8 cellular contexts compared by ENCODE assay signal in genomic region chr2:71453404-71454220, GRCh38. TPM values are rescaled to one million over a fixed set of nuclear protein-coding genes. Genes with fewer than 3 reads are reported as not detected.
DNase-seq lines count a peak whose midpoint lies in the region; ATAC-seq and TF ChIP-seq lines count a peak whose summit lies in the region.

TSS of gene DYSF (plus strand) at chr2:71453561.

- H3K23me2 ChIP-seq in H9 (ENCODE audit: insufficient read length, low read depth, low read length, poor library complexity, severe bottlenecking), result peaks cover 13% of the 10 kb centered on the region

- H3K4me3 ChIP-seq in heart right ventricle, result peak within 1 kb of the TSS; percentile 51 to 72 (median 64)

- no peak within 1 kb of the TSS for H3K4ac ChIP-seq in H9 (ENCODE audit: low read depth, low read length)

- no peak within 1 kb of the TSS for H2BK15ac ChIP-seq in H9 (ENCODE audit: low read depth, low read length)

- no peaks in the 10 kb centered on the region for H3K36me3 Mint-ChIP-seq in H9 (ENCODE audit: insufficient read depth in 1 of 3, low read depth in 3 of 3)
- H3K36me3 Mint-ChIP-seq in activated naive CD4-positive, alpha-beta T cell treated with anti-CD3 and anti-CD28 coated beads, Interleukin-2, amount 50 U/mL, for 72 hours, result peaks cover 0 to 4% of the 10 kb centered on the region in 2 donors
- H3K36me3 Mint-ChIP-seq in activated T-helper 2 cell treated with anti-CD3 and anti-CD28 coated beads, Interferon-gamma antibody, Interleukin-2, Interleukin-4, amounts not matched to agents 10 μg/mL and 5 μg/mL and 100 μg/mL, durations not matched to agents 14 hours and 24 hours and 36 hours (ENCODE audit: low read depth), result no peaks in the 10 kb centered on the region

- ATAC-seq in activated naive CD4-positive, alpha-beta T cell treated with anti-CD3 and anti-CD28 coated beads, Interleukin-2, amount 50 U/mL, for 72 hours, result peak; percentile 17 to 36
- ATAC-seq in heart right ventricle, result peak; percentile 61 to 74 (median 70)
- ATAC-seq in HG03460 (IDR thresholded peaks at IDR 0.05; ENCODE audit: unreplicated experiment), result no peak

- H2AFZ ChIP-seq in H9 (ENCODE audit: low read length), result no peak within 1 kb of the TSS

- WGBS in H9 (ENCODE audit: extremely low coverage, insufficient read length, low lambda C conversion rate), result no CpG with 5 or more reads among the region's 66 CpGs
- WGBS in heart right ventricle, 2 donors, result 2% methylated on average over 62 to 66 of the region's 66 CpGs

- TF ChIP-seq CTCF in H9 (conservative IDR thresholded peaks at IDR 0.05) (no peak; the same call in 1 of the 3 replicates), heart right ventricle (IDR thresholded peaks at IDR 0.05) (no peak), GM13977 (IDR thresholded peaks at IDR 0.05; ENCODE audit: extremely low read depth, insufficient read depth, missing control alignments) (no peak)

- H3K27ac ChIP-seq in H9 (ENCODE audit: insufficient read length, low read depth, low read length), result no peak within 1 kb of the TSS
- H3K27ac ChIP-seq in heart right ventricle, result peak within 1 kb of the TSS; percentile 75 to 94 (median 90)

- no peak within 1 kb of the TSS for H2BK12ac ChIP-seq in H9 (ENCODE audit: insufficient read length, low read depth, low read length)

- no peak within 1 kb of the TSS for H3K27ac Mint-ChIP-seq in H9
- no peak within 1 kb of the TSS for H3K27ac Mint-ChIP-seq in activated naive CD4-positive, alpha-beta T cell treated with anti-CD3 and anti-CD28 coated beads, Interleukin-2, amount 50 U/mL, for 72 hours
- no peak within 1 kb of the TSS for H3K27ac Mint-ChIP-seq in activated T-helper 2 cell treated with anti-CD3 and anti-CD28 coated beads, Interferon-gamma antibody, Interleukin-2, Interleukin-4, amounts not matched to agents 10 μg/mL and 5 μg/mL and 100 μg/mL, durations not matched to agents 14 hours and 24 hours and 36 hours

- peaks cover 15% of the 10 kb centered on the region; the same call in 1 of the 2 replicates for H3K27me3 ChIP-seq in H9 (ENCODE audit: insufficient read depth, low read length)
- H3K27me3 ChIP-seq in heart right ventricle, result peaks cover 0 to 20% (median 0%) of the 10 kb centered on the region in 7 donors

- no peaks in the 10 kb centered on the region for H3K9me3 Mint-ChIP-seq in H9
- H3K9me3 Mint-ChIP-seq in activated naive CD4-positive, alpha-beta T cell treated with anti-CD3 and anti-CD28 coated beads, Interleukin-2, amount 50 U/mL, for 72 hours, result no peaks in the 10 kb centered on the region
- H3K9me3 Mint-ChIP-seq in activated T-helper 2 cell treated with anti-CD3 and anti-CD28 coated beads, Interferon-gamma antibody, Interleukin-2, Interleukin-4, amounts not matched to agents 10 μg/mL and 5 μg/mL and 100 μg/mL, durations not matched to agents 14 hours and 24 hours and 36 hours, result no peaks in the 10 kb centered on the region

- H3K4me2 ChIP-seq in H9 (ENCODE audit: insufficient read depth, insufficient read length, low read length), result peak within 1 kb of the TSS; percentile 84

- H3K79me2 ChIP-seq in H9 (ENCODE audit: insufficient read depth, low read length), result no peaks in the 10 kb centered on the region

- H3K4me1 Mint-ChIP-seq in H9, result peaks cover 47% of the 10 kb centered on the region in 2 experiments
- H3K4me1 Mint-ChIP-seq in activated T-helper 2 cell treated with anti-CD3 and anti-CD28 coated beads, Interferon-gamma antibody, Interleukin-2, Interleukin-4, amounts not matched to agents 10 μg/mL and 5 μg/mL and 100 μg/mL, durations not matched to agents 14 hours and 24 hours and 36 hours (ENCODE audit: low read depth), result peaks cover 9% of the 10 kb centered on the region

- H3T11ph ChIP-seq in H9 (ENCODE audit: low read length), result no peak within 1 kb of the TSS

- H3K18ac ChIP-seq in H9 (ENCODE audit: insufficient read length, low read depth, low read length), result peak within 1 kb of the TSS; percentile 56

- no peaks in the 10 kb centered on the region for H3K36me3 ChIP-seq in heart right ventricle

- H3K56ac ChIP-seq in H9 (ENCODE audit: insufficient read length, low read depth, low read length), result no peak within 1 kb of the TSS

- in situ Hi-C loops in GM13977 (cut with MboI; ENCODE audit: low pct_unique_long_range_greater_than_20kb, low sequenced_read_pairs, unreplicated experiment), result no loop called here

- no peak within 1 kb of the TSS for H4K8ac ChIP-seq in H9 (replicated peaks; ENCODE audit: insufficient read length, low read depth, low read length)

- H4K91ac ChIP-seq in H9 (ENCODE audit: insufficient read length, low read depth, low read length), result no peak within 1 kb of the TSS

- intact Hi-C loops in heart right ventricle (cut with DNase I) (no loop called here), posterior cingulate gyrus (cut with DNase I) (no loop called here)
- intact Hi-C loops in activated T-helper 2 cell treated with anti-CD3 and anti-CD28 coated beads, Interferon-gamma antibody, Interleukin-2, Interleukin-4, amounts not matched to agents 10 μg/mL and 5 μg/mL and 100 μg/mL, durations not matched to agents 14 hours and 24 hours and 36 hours (cut with micrococcal nuclease), result loop anchor here (5.0 kb wide), 1 partner anchor 226 kb away; the partner anchor contains the start of gene PAIP2B

- H2AK5ac ChIP-seq in H9 (ENCODE audit: insufficient read length, low read length), result no peak within 1 kb of the TSS

- H2BK5ac ChIP-seq in H9 (ENCODE audit: insufficient read length, low read length), result no peak within 1 kb of the TSS

- DNase-seq in A172 (ENCODE audit: low spot score), result no peak
- DNase-seq in H9, result peak; percentile 85
- DNase-seq in activated naive CD4-positive, alpha-beta T cell treated with anti-CD3 and anti-CD28 coated beads, Interleukin-2, amount 50 U/mL, for 72 hours (ENCODE audit: low spot score in 2 of 2), result no peak
- DNase-seq in heart right ventricle, result peak; percentile 70 to 74
- peak in 7 of 10 donors; percentile 28 to 91 (median 53) for DNase-seq in posterior cingulate gyrus
- no peak for DNase-seq in activated T-helper 2 cell treated with anti-CD3 and anti-CD28 coated beads, Interferon-gamma antibody, Interleukin-2, Interleukin-4, amounts not matched to agents 10 μg/mL and 5 μg/mL and 100 μg/mL, durations not matched to agents 14 hours and 24 hours and 36 hours (ENCODE audit: low spot score)
- DNase-seq in GM13977 (ENCODE audit: low spot score), result no peak

- no peaks in the 10 kb centered on the region for H4K20me1 ChIP-seq in H9 (ENCODE audit: control insufficient read depth, insufficient read depth, insufficient read length)

- no peak within 1 kb of the TSS for H3K23ac ChIP-seq in H9 (ENCODE audit: insufficient read length, low read depth, low read length)

- peak within 1 kb of the TSS; percentile 64 to 77 for H3K4me3 Mint-ChIP-seq in H9
- no peak within 1 kb of the TSS for H3K4me3 Mint-ChIP-seq in activated T-helper 2 cell treated with anti-CD3 and anti-CD28 coated beads, Interferon-gamma antibody, Interleukin-2, Interleukin-4, amounts not matched to agents 10 μg/mL and 5 μg/mL and 100 μg/mL, durations not matched to agents 14 hours and 24 hours and 36 hours (ENCODE audit: low read depth)

- no peak within 1 kb of the TSS for H3K9ac ChIP-seq in H9 (ENCODE audit: extremely low read depth, insufficient read length, low read length)

- no peak within 1 kb of the TSS for H2BK120ac ChIP-seq in H9 (ENCODE audit: low read depth, low read length, poor library complexity, severe bottlenecking)

- no peak within 1 kb of the TSS for H2BK20ac ChIP-seq in H9 (ENCODE audit: low read depth, low read length, poor library complexity, severe bottlenecking)

- peaks cover 14% of the 10 kb centered on the region for H3K4me1 ChIP-seq in H9 (ENCODE audit: insufficient read depth, low read length)
- H3K4me1 ChIP-seq in heart right ventricle, result peaks cover 34 to 91% (median 74%) of the 10 kb centered on the region in 9 donors

- peak within 1 kb of the TSS; percentile 26; the same call in 1 of the 2 replicates for H3K14ac ChIP-seq in H9 (ENCODE audit: insufficient read depth, low read length)

- no peaks in the 10 kb centered on the region for H3K79me1 ChIP-seq in H9 (ENCODE audit: insufficient read depth, low read depth, low read length, poor library complexity, severe bottlenecking)

- H4K5ac ChIP-seq in H9 (ENCODE audit: insufficient read length, low read depth, low read length), result no peak within 1 kb of the TSS

- H3K27me3 Mint-ChIP-seq in H9 (ENCODE audit: low read depth), result peaks cover 54% of the 10 kb centered on the region
- peaks cover 52% of the 10 kb centered on the region for H3K27me3 Mint-ChIP-seq in activated T-helper 2 cell treated with anti-CD3 and anti-CD28 coated beads, Interferon-gamma antibody, Interleukin-2, Interleukin-4, amounts not matched to agents 10 μg/mL and 5 μg/mL and 100 μg/mL, durations not matched to agents 14 hours and 24 hours and 36 hours (ENCODE audit: low read depth)

- no peaks in the 10 kb centered on the region for H3K9me3 ChIP-seq in H9 (ENCODE audit: control insufficient read depth, low read depth, low read length)
- H3K9me3 ChIP-seq in heart right ventricle, result no peaks in the 10 kb centered on the region

RNA-seq across cellular contexts. Expression of gene DYSF, which starts in this region (rescaled TPM):
- 10.6 and 13.6 TPM in 2 replicates for total RNA-seq in A172 (2014; rRNA removed; shearing (Covaris generic))
- total RNA-seq in H9 (2021) (4.8 and 5.5 TPM in 2 replicates), heart right ventricle (100 to 1,000 TPM in 1 of 10 donors, 10 to 100 TPM in 9; 48.3 to 100 (median 71.9) TPM)
- total RNA-seq in activated naive CD4-positive, alpha-beta T cell treated with anti-CD3 and anti-CD28 coated beads, Interleukin-2, amount 50 U/mL, for 72 hours, result under 1 TPM; 0.23 to 0.30 TPM
- 10 to 100 TPM; 20.6 to 29.8 TPM for polyA plus RNA-seq in heart right ventricle
- total RNA-seq in activated T-helper 2 cell treated with anti-CD3 and anti-CD28 coated beads, Interferon-gamma antibody, Interleukin-2, Interleukin-4, amounts not matched to agents 10 μg/mL and 5 μg/mL and 100 μg/mL, durations not matched to agents 14 hours and 24 hours and 36 hours, result 0.05 TPM in 1 of 2 replicates, not detected in the other

Comparison
In these comparisons a context has a peak if more than half of its experiments do, and no peak if none do; other contexts are left out.
1. Peak in ATAC-seq in activated naive CD4-positive, alpha-beta T cell treated with anti-CD3 and anti-CD28 coated beads, Interleukin-2, amount 50 U/mL, for 72 hours; RNA of the gene not detected or under 1 TPM.
2. DNase-seq: peak in H9 (single experiment), heart right ventricle (2 of 2) and posterior cingulate gyrus (7 of 10); none in A172 (single experiment), activated naive CD4-positive, alpha-beta T cell treated with anti-CD3 and anti-CD28 coated beads, Interleukin-2, amount 50 U/mL, for 72 hours (0 of 2), activated T-helper 2 cell treated with anti-CD3 and anti-CD28 coated beads, Interferon-gamma antibody, Interleukin-2, Interleukin-4, amounts not matched to agents 10 μg/mL and 5 μg/mL and 100 μg/mL, durations not matched to agents 14 hours and 24 hours and 36 hours (single experiment) and GM13977 (single experiment).